In the genomic region with DNA sequence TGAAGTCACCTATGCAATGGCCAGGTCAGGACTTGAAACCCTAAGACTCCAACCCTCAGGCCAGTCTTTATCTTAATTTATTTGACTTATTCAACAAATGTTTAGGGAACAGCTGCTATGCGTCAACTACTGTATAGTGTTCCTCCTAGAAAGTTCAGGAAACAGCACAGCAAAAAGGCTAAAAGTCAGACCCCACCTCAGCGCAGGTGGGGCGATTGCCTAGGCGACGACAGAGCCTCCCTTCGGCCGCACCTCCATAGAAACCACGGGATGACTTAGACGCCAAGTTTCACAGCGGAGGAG, we compare ENCODE assay signal across 8 cellular contexts. TPM values are rescaled to one million over a fixed set of nuclear protein-coding genes. Genes with fewer than 3 reads are reported as not detected.
A peak's percentile ranks its signal among the peaks of the same experiment; 100 is the strongest.
DNase-seq lines count a peak whose midpoint lies in the region; TF ChIP-seq lines count a peak whose summit lies in the region.

No MANE protein-coding gene starts in this region.

- H3K36me3 Mint-ChIP-seq in T-helper 2 cell treated with Interferon-gamma antibody and Interleukin-4, amounts not matched to agents 5 μg/mL and 100 μg/mL, for 36 hours (ENCODE audit: low read depth), result peaks cover 21% of the 10 kb centered on the region

- H3K27me3 Mint-ChIP-seq in T-helper 2 cell treated with Interferon-gamma antibody and Interleukin-4, amounts not matched to agents 5 μg/mL and 100 μg/mL, for 36 hours (ENCODE audit: low read depth), result no peaks in the 10 kb centered on the region

- H3K9me3 ChIP-seq in WERI-Rb-1 (ENCODE audit: severe bottlenecking), result no peaks in the 10 kb centered on the region
- no peaks in the 10 kb centered on the region for H3K9me3 ChIP-seq in iPS-18a (ENCODE audit: control insufficient read depth, low read depth, low read length)
- H3K9me3 ChIP-seq in subcutaneous abdominal adipose tissue (ENCODE audit: control insufficient read depth in 5 of 5, low read length in 5 of 5), result no peaks in the 10 kb centered on the region

- no peak for TF ChIP-seq CTCF in WERI-Rb-1 (IDR thresholded peaks at IDR 0.05; ENCODE audit: low read depth, low read length)

- H3K4me1 Mint-ChIP-seq in T-helper 2 cell treated with Interferon-gamma antibody and Interleukin-4, amounts not matched to agents 5 μg/mL and 100 μg/mL, for 36 hours (ENCODE audit: low read depth), result peaks cover 25% of the 10 kb centered on the region

- no peaks in the 10 kb centered on the region for H3K27me3 ChIP-seq in WERI-Rb-1 (ENCODE audit: insufficient read depth, low read depth, severe bottlenecking)
- no peaks in the 10 kb centered on the region for H3K27me3 ChIP-seq in iPS-18a (ENCODE audit: control insufficient read depth, insufficient read depth, low read length)
- no peaks in the 10 kb centered on the region for H3K27me3 ChIP-seq in subcutaneous abdominal adipose tissue (ENCODE audit: control insufficient read depth in 5 of 5, insufficient read depth in 4 of 5, low read length in 5 of 5)

- peaks cover 13% of the 10 kb centered on the region for H3K9me3 Mint-ChIP-seq in T-helper 2 cell treated with Interferon-gamma antibody and Interleukin-4, amounts not matched to agents 5 μg/mL and 100 μg/mL, for 36 hours

- H3K27ac ChIP-seq in WERI-Rb-1, result peak overlapping the region; percentile 63
- H3K27ac ChIP-seq in iPS-18a (ENCODE audit: low read length), result peak overlapping the region; percentile 18
- H3K27ac ChIP-seq in subcutaneous abdominal adipose tissue (ENCODE audit: low read depth, low read length), result peak overlapping the region; percentile 68

- H3K27ac Mint-ChIP-seq in T-helper 2 cell treated with Interferon-gamma antibody and Interleukin-4, amounts not matched to agents 5 μg/mL and 100 μg/mL, for 36 hours, result peak overlapping the region; percentile 97

- DNase-seq in T-helper 2 cell treated with Interferon-gamma antibody and Interleukin-4, amounts not matched to agents 5 μg/mL and 100 μg/mL, for 36 hours (ENCODE audit: low spot score), result no peak
- DNase-seq in T-helper 2 cell (no peak), WERI-Rb-1 (no peak), SK-N-DZ (ENCODE audit: low spot score) (no peak), kidney tubule cell (ENCODE audit: low spot score) (no peak), GM19238 (ENCODE audit: insufficient read length, low spot score) (no peak)

- H3K4me1 ChIP-seq in iPS-18a (ENCODE audit: control insufficient read depth, low read depth, low read length) (peaks cover 5% of the 10 kb centered on the region), subcutaneous abdominal adipose tissue (ENCODE audit: control insufficient read depth in 5 of 5, insufficient read depth in 5 of 5, low read length in 5 of 5) (peaks cover 6 to 32% (median 24%) of the 10 kb centered on the region in 5 donors)

- peak overlapping the region; percentile 94 for H3K4me3 Mint-ChIP-seq in T-helper 2 cell treated with Interferon-gamma antibody and Interleukin-4, amounts not matched to agents 5 μg/mL and 100 μg/mL, for 36 hours

- peak overlapping the region; percentile 73 for H3K9ac ChIP-seq in iPS-18a (ENCODE audit: low read length)
- peak overlapping the region; percentile 50 to 96 (median 93) for H3K9ac ChIP-seq in subcutaneous abdominal adipose tissue (ENCODE audit: low read length in 5 of 5)

- peaks cover 16% of the 10 kb centered on the region for H3K36me3 ChIP-seq in WERI-Rb-1
- no peaks in the 10 kb centered on the region for H3K36me3 ChIP-seq in iPS-18a (ENCODE audit: control insufficient read depth, low read depth, low read length)
- H3K36me3 ChIP-seq in subcutaneous abdominal adipose tissue (ENCODE audit: control insufficient read depth in 5 of 5, insufficient read depth in 5 of 5, low read length in 5 of 5), result peaks cover 0 to 14% (median 8%) of the 10 kb centered on the region in 5 donors

- peak overlapping the region; percentile 79 for H3K4me3 ChIP-seq in WERI-Rb-1 (ENCODE audit: low read depth, low read length)
- peak overlapping the region; percentile 85 for H3K4me3 ChIP-seq in iPS-18a (ENCODE audit: low read length)
- peak overlapping the region; percentile 86 to 98 (median 94) for H3K4me3 ChIP-seq in subcutaneous abdominal adipose tissue (ENCODE audit: low read depth in 1 of 5, low read length in 5 of 5)

RNA-seq across cellular contexts. Expression of a gene that starts 0.5 kb away (rescaled TPM):
- polyA plus RNA-seq in SK-N-DZ (2014; cell fraction: cytosol; rRNA removed), result 10.6 and 12.8 TPM in 2 replicates
- polyA plus RNA-seq in SK-N-DZ (2014; cell fraction: nucleus; rRNA removed), result 11.9 and 13.9 TPM in 2 replicates

RNA-seq across cellular contexts. Expression of a gene that starts 1.1 kb away (rescaled TPM):
- polyA plus RNA-seq in SK-N-DZ (2014; cell fraction: cytosol; rRNA removed), result 9.0 and 11.9 TPM in 2 replicates
- 7.9 and 10.6 TPM in 2 replicates for polyA plus RNA-seq in SK-N-DZ (2014; cell fraction: nucleus; rRNA removed)

Comparison
In these comparisons a context has a peak if more than half of its experiments do, and no peak if none do; other contexts are left out.
1. H3K27ac ChIP-seq: peak in every context shown above with its lines; median percentile 68 in subcutaneous abdominal adipose tissue; 63 in WERI-Rb-1; 18 in iPS-18a.